Comparison of ENCODE assay signal across 22 cellular contexts in genomic region chr7:149718730-149719049, GRCh38. TPM values are rescaled to one million over a fixed set of nuclear protein-coding genes. Genes with fewer than 3 reads are reported as not detected.
DNase-seq lines count a peak whose midpoint lies in the region; ATAC-seq, FAIRE-seq and TF ChIP-seq lines count a peak whose summit lies in the region.
"Had no signal": no experiment of that assay in that cellular context is flagged by ENCODE, and none has a peak within 500 bp of the region (broad histone marks: within the 10 kb centered on the region; RNA-seq: fewer than 3 reads in every experiment).

No MANE protein-coding gene starts in this region.

- CTCF ChIA-PET in CD8-positive, alpha-beta memory T cell (lab: Charles Lee), result no interaction called here

- peaks cover 9% of the 10 kb centered on the region for H4K20me1 ChIP-seq in astrocyte (ENCODE audit: insufficient read depth, low read length)

- H3K4me3 ChIP-seq in heart left ventricle (no peak overlapping the region), astrocyte (ENCODE audit: insufficient read depth, low read depth, low read length) (no peak overlapping the region), upper lobe of right lung (no peak overlapping the region)
- no peak overlapping the region for H3K4me3 ChIP-seq in CD8-positive, alpha-beta memory T cell (ENCODE audit: low read length)
- H3K4me3 ChIP-seq: MG63, Peyer's patch had no signal

- ATAC-seq in heart left ventricle (no peak), left ventricle myocardium superior (no peak), upper lobe of right lung (no peak)

- H3K9me3 ChIP-seq in heart left ventricle (no peaks in the 10 kb centered on the region), astrocyte (ENCODE audit: insufficient read depth, low read depth, low read length) (no peaks in the 10 kb centered on the region), upper lobe of right lung (no peaks in the 10 kb centered on the region)
- H3K9me3 ChIP-seq in CD8-positive, alpha-beta memory T cell (ENCODE audit: low read length), result no peaks in the 10 kb centered on the region
- H3K9me3 ChIP-seq: Caco-2, MG63, Peyer's patch had no signal

- H3K36me3 Mint-ChIP-seq in CD8-positive, alpha-beta memory T cell, result peaks cover 0 to 49% (median 10%) of the 10 kb centered on the region in 3 donors
- H3K36me3 Mint-ChIP-seq in astrocyte (ENCODE audit: low read depth, unreplicated experiment), result peaks cover 20% of the 10 kb centered on the region

- peaks cover 6 to 70% (median 38%) of the 10 kb centered on the region in 12 donors for H3K4me1 ChIP-seq in heart left ventricle
- peaks cover 16% of the 10 kb centered on the region for H3K4me1 ChIP-seq in CD8-positive, alpha-beta memory T cell (ENCODE audit: insufficient read depth, low read length)
- H3K4me1 ChIP-seq in astrocyte (ENCODE audit: insufficient read depth, low read length), result peaks cover 25% of the 10 kb centered on the region
- H3K4me1 ChIP-seq in upper lobe of right lung, result peaks cover 6% of the 10 kb centered on the region

- peaks cover 20 to 32% (median 21%) of the 10 kb centered on the region in 3 donors for H3K4me1 Mint-ChIP-seq in CD8-positive, alpha-beta memory T cell
- peaks cover 21% of the 10 kb centered on the region for H3K4me1 Mint-ChIP-seq in astrocyte (ENCODE audit: low read depth, unreplicated experiment)

- peak overlapping the region in 8 of 12 donors; percentile 15 to 92 (median 58) for H3K27ac ChIP-seq in heart left ventricle
- peak overlapping the region; percentile 67 for H3K27ac ChIP-seq in CD8-positive, alpha-beta memory T cell (ENCODE audit: low read depth, low read length)
- H3K27ac ChIP-seq in astrocyte (ENCODE audit: low read depth, low read length), result no peak overlapping the region
- no peak overlapping the region for H3K27ac ChIP-seq in upper lobe of right lung
- H3K27ac ChIP-seq: Peyer's patch had no signal

- peaks cover 27% of the 10 kb centered on the region for H3K79me2 ChIP-seq in astrocyte (ENCODE audit: insufficient read depth, low read length)

- no peak overlapping the region for H3K9ac ChIP-seq in astrocyte (ENCODE audit: low read length)

- FAIRE-seq in astrocyte (lab: Jason Lieb, UNC), result no peak
- FAIRE-seq: GM19239 had no signal

- H3K4me3 Mint-ChIP-seq in CD8-positive, alpha-beta memory T cell, result no peak overlapping the region
- H3K4me3 Mint-ChIP-seq in astrocyte (ENCODE audit: unreplicated experiment), result no peak overlapping the region
- H3K4me3 Mint-ChIP-seq: HFFc6 had no signal

- peaks cover 0 to 33% (median 29%) of the 10 kb centered on the region in 9 donors for H3K36me3 ChIP-seq in heart left ventricle
- peaks cover 10% of the 10 kb centered on the region for H3K36me3 ChIP-seq in CD8-positive, alpha-beta memory T cell (ENCODE audit: insufficient read depth, low read length)
- H3K36me3 ChIP-seq in astrocyte (ENCODE audit: insufficient read depth, low read length), result peaks cover 6% of the 10 kb centered on the region
- peaks cover 15% of the 10 kb centered on the region for H3K36me3 ChIP-seq in upper lobe of right lung
- H3K36me3 ChIP-seq: MG63 had no signal

- H2AFZ ChIP-seq in astrocyte (ENCODE audit: low read depth, low read length), result no peak overlapping the region

- peak overlapping the region; percentile 35 for H3K4me2 ChIP-seq in astrocyte (ENCODE audit: low read length)

- no peaks in the 10 kb centered on the region for H3K27me3 Mint-ChIP-seq in CD8-positive, alpha-beta memory T cell
- H3K27me3 Mint-ChIP-seq in astrocyte (ENCODE audit: low read depth, unreplicated experiment), result no peaks in the 10 kb centered on the region
- H3K27me3 Mint-ChIP-seq: CD4-positive, CD25-positive, alpha-beta regulatory T cell had no signal

- H3K9me3 Mint-ChIP-seq in CD8-positive, alpha-beta memory T cell, result no peaks in the 10 kb centered on the region
- H3K9me3 Mint-ChIP-seq in astrocyte (ENCODE audit: unreplicated experiment), result peaks cover 4% of the 10 kb centered on the region

- DNase-seq in heart left ventricle (no peak), left ventricle myocardium superior (no peak), astrocyte (ENCODE audit: low read depth) (no peak), upper lobe of right lung (peak; percentile 40), DMS153 (lab: John Stamatoyannopoulos, UW) (no peak)
- no peak for DNase-seq in CD8-positive, alpha-beta memory T cell
- DNase-seq in activated CD4-positive, alpha-beta T cell treated with anti-CD3 and anti-CD28 coated beads for 48 hours, result no peak
- DNase-seq: CD4-positive, CD25-positive, alpha-beta regulatory T cell; GDM1; H7; MG63; NCI-H1417; NCI-H1694 treated with DMSO at 0.1 percent for 48 hours; NCI-H2081 treated with DMSO at 0.1 percent for 48 hours; NCI-H446; NCI-H526; SW 1271 had no signal

- POLR2A ChIA-PET in CD8-positive, alpha-beta memory T cell (lab: Charles Lee), result no interaction called here

- WGBS in heart left ventricle, 4 donors, result 96 to 99% (median 98%) methylated on average over 6 of the region's 6 CpGs

- H3K27me3 ChIP-seq in heart left ventricle, result no peaks in the 10 kb centered on the region
- no peaks in the 10 kb centered on the region for H3K27me3 ChIP-seq in CD8-positive, alpha-beta memory T cell (ENCODE audit: insufficient read depth, low read length, poor library complexity, severe bottlenecking)
- H3K27me3 ChIP-seq in astrocyte (ENCODE audit: insufficient read depth, low read length), result no peaks in the 10 kb centered on the region
- H3K27me3 ChIP-seq in upper lobe of right lung, result no peaks in the 10 kb centered on the region
- H3K27me3 ChIP-seq: MG63, Peyer's patch had no signal

- TF ChIP-seq CTCF in heart left ventricle (IDR thresholded peaks at IDR 0.05) (no peak), astrocyte (IDR thresholded peaks at IDR 0.05; ENCODE audit: insufficient read depth, low read depth, low read length) (no peak), upper lobe of right lung (IDR thresholded peaks at IDR 0.05) (no peak)

- H3K27ac Mint-ChIP-seq in CD8-positive, alpha-beta memory T cell, result peak overlapping the region in 2 of 8 donors; percentile 64 to 73
- H3K27ac Mint-ChIP-seq in astrocyte (ENCODE audit: unreplicated experiment), result no peak overlapping the region
- H3K27ac Mint-ChIP-seq: CD4-positive, CD25-positive, alpha-beta regulatory T cell; HFFc6 had no signal

- no peak for TF ChIP-seq POLR2A in heart left ventricle (IDR thresholded peaks at IDR 0.05)

- intact Hi-C loops in heart left ventricle (cut with DNase I), result loop anchor here in 2 of 10 donors (10.0 kb wide), 2 partner anchors 94 to 116 kb away; partner anchors contain the start of gene ZNF862 (in 1 of the 2)
- intact Hi-C loops in left ventricle myocardium superior (cut with micrococcal nuclease), result no loop called here
- intact Hi-C loops in upper lobe of right lung (cut with DNase I), result no loop called here

RNA-seq across cellular contexts. Expression of gene ZNF467, which starts 54.7 kb away (rescaled TPM):
- total RNA-seq in heart left ventricle, result 1 to 10 TPM; 2.6 to 9.5 (median 5.1) TPM
- 1 to 10 TPM; 3.6 to 4.7 TPM for polyA plus RNA-seq in heart left ventricle
- total RNA-seq in left ventricle myocardium superior, result 7.8 TPM
- total RNA-seq in CD8-positive, alpha-beta memory T cell, result under 1 TPM in 1 of 2 experiments, not detected in 1; 0.24 TPM
- 1.3 TPM for polyA plus RNA-seq in CD8-positive, alpha-beta memory T cell
- 16.5 and 16.6 TPM in 2 replicates for total RNA-seq in astrocyte
- 35.3 TPM for total RNA-seq in upper lobe of right lung
- total RNA-seq: LHCN-M2 had no signal

Comparison
In these comparisons a context has a peak if more than half of its experiments do, and no peak if none do; other contexts are left out.
1. H3K27ac ChIP-seq: peak in heart left ventricle (8 of 12) and CD8-positive, alpha-beta memory T cell (single experiment); none in astrocyte (single experiment) and upper lobe of right lung (single experiment).